Comparison of ENCODE assay signal across 3 cellular contexts in the genomic region with DNA sequence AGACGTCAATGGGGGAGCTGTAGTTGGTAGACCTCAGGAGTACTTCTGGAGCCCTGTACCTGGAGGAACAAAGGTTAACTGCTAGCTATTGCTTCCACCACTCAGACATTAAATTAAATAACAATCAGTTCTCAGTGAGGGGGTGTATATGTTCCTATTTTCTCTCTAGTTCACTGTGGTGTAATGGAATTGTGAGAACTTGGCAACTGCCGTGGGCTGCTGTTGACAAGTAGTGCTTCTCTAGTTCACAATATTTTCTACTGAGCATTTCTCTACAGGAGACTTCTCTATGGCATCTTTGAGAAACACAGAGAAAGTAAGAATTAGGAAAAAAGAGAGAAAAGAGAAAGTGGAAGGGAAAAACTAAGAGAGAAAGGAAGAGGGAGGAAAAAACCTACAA.
"Had no signal": no experiment of that assay in that cellular context is flagged by ENCODE, and none has a peak within 500 bp of the region (broad histone marks: within the 10 kb centered on the region; RNA-seq: fewer than 3 reads in every experiment).

No MANE protein-coding gene starts in this region.

- DNase-seq: GDM1, GF-D8 had no signal

- H3K4me3 ChIP-seq: GM12878 had no signal
